20 cellular contexts compared by ENCODE assay signal in genomic region chr2:240503375-240503774, GRCh38.
"Had no signal": no experiment of that assay in that cellular context is flagged by ENCODE, and none has a peak within 500 bp of the region (broad histone marks: within the 10 kb centered on the region; RNA-seq: fewer than 3 reads in every experiment).

No MANE protein-coding gene starts in this region.

- ATAC-seq: activated T-helper 17 cell treated with anti-CD3 and anti-CD28 coated beads, Interleukin-2, amount 50 U/mL, for 72 hours; gastrocnemius medialis; mucosa of descending colon; pancreas; SK-N-SH treated with all-trans-retinoic acid at 6 μM for 48 hours had no signal

- H3K27me3 ChIP-seq: dorsolateral prefrontal cortex, esophagus squamous epithelium, gastrocnemius medialis, neural progenitor cell, pancreas, sigmoid colon, upper lobe of left lung had no signal

- H3K36me3 Mint-ChIP-seq: neural progenitor cell had no signal

- H3K27ac Mint-ChIP-seq: activated CD4-positive, alpha-beta T cell treated with anti-CD3 and anti-CD28 coated beads, Interleukin-2, amount 10 ng/mL, durations not matched to agents 7 days and 5 days; activated naive CD8-positive, alpha-beta T cell treated with anti-CD3 and anti-CD28 coated beads for 36 hours; activated T-helper 17 cell treated with anti-CD3 and anti-CD28 coated beads, Interleukin-2, amount 50 U/mL, for 72 hours; neural progenitor cell had no signal

- H3K36me3 ChIP-seq: neural progenitor cell, pancreas, sigmoid colon had no signal

- H3K4me3 ChIP-seq: dorsolateral prefrontal cortex, esophagus squamous epithelium, gastrocnemius medialis, mucosa of descending colon, neural progenitor cell, pancreas, sigmoid colon, smooth muscle cell, thoracic aorta, upper lobe of left lung had no signal

- H3K27me3 Mint-ChIP-seq: activated CD4-positive, alpha-beta T cell treated with anti-CD3 and anti-CD28 coated beads, Interleukin-2, amount 10 ng/mL, durations not matched to agents 7 days and 5 days; activated naive CD8-positive, alpha-beta T cell treated with anti-CD3 and anti-CD28 coated beads for 36 hours; activated T-helper 17 cell treated with anti-CD3 and anti-CD28 coated beads, Interleukin-2, amount 50 U/mL, for 72 hours; naive B cell had no signal

- H3K4me3 Mint-ChIP-seq: activated CD4-positive, alpha-beta T cell treated with anti-CD3 and anti-CD28 coated beads, Interleukin-2, amount 10 ng/mL, durations not matched to agents 7 days and 5 days; activated naive CD8-positive, alpha-beta T cell treated with anti-CD3 and anti-CD28 coated beads for 36 hours; activated T-helper 17 cell treated with anti-CD3 and anti-CD28 coated beads, Interleukin-2, amount 50 U/mL, for 72 hours; naive B cell; neural progenitor cell had no signal

- H3K4me1 Mint-ChIP-seq: activated CD4-positive, alpha-beta T cell treated with anti-CD3 and anti-CD28 coated beads, Interleukin-2, amount 10 ng/mL, durations not matched to agents 7 days and 5 days; activated naive CD8-positive, alpha-beta T cell treated with anti-CD3 and anti-CD28 coated beads for 36 hours; activated T-helper 17 cell treated with anti-CD3 and anti-CD28 coated beads, Interleukin-2, amount 50 U/mL, for 72 hours; neural progenitor cell had no signal

- DNase-seq: activated CD4-positive, alpha-beta T cell treated with anti-CD3 and anti-CD28 coated beads, Interleukin-2, amount 10 ng/mL, durations not matched to agents 7 days and 5 days; activated naive CD8-positive, alpha-beta T cell treated with anti-CD3 and anti-CD28 coated beads for 36 hours; central memory CD4-positive, alpha-beta T cell; esophagus squamous epithelium; hippocampal formation; mesenchymal stem cell; mucosa of descending colon; naive B cell; sigmoid colon; stimulated activated CD4-positive, alpha-beta T cell treated with anti-CD3 and anti-CD28 coated beads, Interleukin-2, amount 100 ng/mL, for 48 hours; stimulated activated naive CD4-positive, alpha-beta T cell had no signal

- H3K9me3 Mint-ChIP-seq: activated CD4-positive, alpha-beta T cell treated with anti-CD3 and anti-CD28 coated beads, Interleukin-2, amount 10 ng/mL, durations not matched to agents 7 days and 5 days; activated naive CD8-positive, alpha-beta T cell treated with anti-CD3 and anti-CD28 coated beads for 36 hours; activated T-helper 17 cell treated with anti-CD3 and anti-CD28 coated beads, Interleukin-2, amount 50 U/mL, for 72 hours; naive B cell; neural progenitor cell had no signal
